ENCODE assay signal across 10 cellular contexts in genomic region chr5:113806250-113806649, GRCh38.
DNase-seq lines count a peak whose midpoint lies in the region; ATAC-seq and TF ChIP-seq lines count a peak whose summit lies in the region.
"Had no signal": no experiment of that assay in that cellular context is flagged by ENCODE, and none has a peak within 500 bp of the region (broad histone marks: within the 10 kb centered on the region; RNA-seq: fewer than 3 reads in every experiment).

No MANE protein-coding gene starts in this region.

- TF ChIP-seq CTCF in C4-2B (conservative IDR thresholded peaks at IDR 0.05) (peak; percentile 80), neural crest cell (conservative IDR thresholded peaks at IDR 0.05) (peak; percentile 71)

- H3K36me3 Mint-ChIP-seq in neural crest cell (ENCODE audit: low read depth) (no peaks in the 10 kb centered on the region), T-cell (no peaks in the 10 kb centered on the region)

- no peak overlapping the region for H3K27ac Mint-ChIP-seq in neural crest cell (ENCODE audit: unreplicated experiment)
- H3K27ac Mint-ChIP-seq in T-cell = no peak overlapping the region
- H3K27ac Mint-ChIP-seq: activated T-cell treated with anti-CD3 and anti-CD28 coated beads, Interleukin-2, amount 50 U/mL, for 24 hours had no signal

- CTCF ChIA-PET in T-cell (lab: Charles Lee) = no interaction called here

- no peak for ATAC-seq in T-cell (replicated peaks in 1 of 4)
- no peak for ATAC-seq in GM21737 (IDR thresholded peaks at IDR 0.05; ENCODE audit: unreplicated experiment)
- no peak for ATAC-seq in GM21528 (IDR thresholded peaks at IDR 0.05; ENCODE audit: low FRiP score, unreplicated experiment)
- ATAC-seq in HG03139 (IDR thresholded peaks at IDR 0.05; ENCODE audit: unreplicated experiment) = no peak

- no peak overlapping the region for H3K4me3 Mint-ChIP-seq in neural crest cell
- no peak overlapping the region for H3K4me3 Mint-ChIP-seq in T-cell
- H3K4me3 Mint-ChIP-seq: activated T-cell treated with anti-CD3 and anti-CD28 coated beads, Interleukin-2, amount 50 U/mL, for 24 hours had no signal

- H3K27me3 Mint-ChIP-seq in neural crest cell (ENCODE audit: low read depth) = no peaks in the 10 kb centered on the region
- H3K27me3 Mint-ChIP-seq in T-cell = peaks cover 1 to 3% of the 10 kb centered on the region in 2 donors

- H3K4me1 Mint-ChIP-seq in neural crest cell (peaks cover 30% of the 10 kb centered on the region), T-cell (peaks cover 0 to 4% (median 0%) of the 10 kb centered on the region in 3 donors)

- POLR2A ChIA-PET in T-cell (lab: Charles Lee) = no interaction called here

- DNase-seq in NCI-H146 (lab: John Stamatoyannopoulos, UW) (peak; percentile 78), epithelial cell of prostate (ENCODE audit: low read depth, low spot score) (peak; percentile 14), neural crest cell (ENCODE audit: low read depth, low spot score) (no peak), T-cell (no peak)
- DNase-seq: activated T-cell treated with anti-CD3 and anti-CD28 coated beads, Interleukin-2, amount 50 U/mL, for 24 hours; stimulated activated naive CD4-positive, alpha-beta T cell treated with Interleukin-2 at 50 U/mL for 16 hours had no signal

- H3K27ac ChIP-seq in C4-2B = no peak overlapping the region
- H3K27ac ChIP-seq in epithelial cell of prostate = no peak overlapping the region

- H3K9me3 Mint-ChIP-seq in neural crest cell (no peaks in the 10 kb centered on the region), T-cell (peaks cover 9 to 11% (median 11%) of the 10 kb centered on the region in 3 donors)

Comparison
In these comparisons a context has a peak if more than half of its experiments do, and no peak if none do; other contexts are left out.
1. DNase-seq: peak in NCI-H146 (single experiment) and epithelial cell of prostate (single experiment); none in neural crest cell (single experiment) and T-cell (0 of 34).